In genomic region chr5:138784590-138784989, GRCh38 we compare ENCODE assay signal across 18 cellular contexts. TPM values are rescaled to one million over a fixed set of nuclear protein-coding genes. Genes with fewer than 3 reads are reported as not detected.
DNase-seq lines count a peak whose midpoint lies in the region; ATAC-seq, FAIRE-seq and TF ChIP-seq lines count a peak whose summit lies in the region.
"Had no signal": no experiment of that assay in that cellular context is flagged by ENCODE, and none has a peak within 500 bp of the region (broad histone marks: within the 10 kb centered on the region; RNA-seq: fewer than 3 reads in every experiment).

No MANE protein-coding gene starts in this region.

- no peaks in the 10 kb centered on the region for H3K9me3 ChIP-seq in HEK293 (ENCODE audit: control insufficient read depth, insufficient read depth, low read depth, low read length)
- no peaks in the 10 kb centered on the region for H3K9me3 ChIP-seq in astrocyte (ENCODE audit: insufficient read depth, low read depth, low read length)
- H3K9me3 ChIP-seq: BE2C had no signal

- H2AFZ ChIP-seq in astrocyte (ENCODE audit: low read depth, low read length) = no peak overlapping the region

- H3K79me2 ChIP-seq in astrocyte (ENCODE audit: insufficient read depth, low read length) = peaks cover 97% of the 10 kb centered on the region

- H3K4me1 Mint-ChIP-seq in astrocyte (ENCODE audit: low read depth, unreplicated experiment) = peaks cover 23% of the 10 kb centered on the region
- peaks cover 2% of the 10 kb centered on the region for H3K4me1 Mint-ChIP-seq in activated CD4-positive, alpha-beta T cell treated with anti-CD3 and anti-CD28 coated beads for 36 hours

- H3K27ac Mint-ChIP-seq in astrocyte (ENCODE audit: unreplicated experiment) = peak overlapping the region; percentile 78
- no peak overlapping the region for H3K27ac Mint-ChIP-seq in activated CD4-positive, alpha-beta T cell treated with anti-CD3 and anti-CD28 coated beads for 36 hours
- H3K27ac Mint-ChIP-seq: CD8-positive, alpha-beta T cell; IgD-negative memory B cell had no signal

- H3K36me3 ChIP-seq in HEK293 (ENCODE audit: control insufficient read depth in 2 of 2, insufficient read depth in 1 of 2, low read length in 2 of 2) (peaks cover 22 to 34% of the 10 kb centered on the region in 2 experiments), astrocyte (ENCODE audit: insufficient read depth, low read length) (peaks cover 22% of the 10 kb centered on the region)

- peaks cover 34% of the 10 kb centered on the region for H3K36me3 Mint-ChIP-seq in astrocyte (ENCODE audit: low read depth, unreplicated experiment)
- H3K36me3 Mint-ChIP-seq in activated CD4-positive, alpha-beta T cell treated with anti-CD3 and anti-CD28 coated beads for 36 hours (ENCODE audit: low read depth) = no peaks in the 10 kb centered on the region
- H3K36me3 Mint-ChIP-seq: CD8-positive, alpha-beta T cell had no signal

- no peak for TF ChIP-seq CTCF in AG10803 (conservative IDR thresholded peaks at IDR 0.05; ENCODE audit: low read length)
- TF ChIP-seq CTCF in HEK293 (tag by site-specific recombination; IDR thresholded peaks at IDR 0.05) = no peak
- TF ChIP-seq CTCF in astrocyte (IDR thresholded peaks at IDR 0.05; ENCODE audit: insufficient read depth, low read depth, low read length) = no peak

- ATAC-seq in GM21717 (IDR thresholded peaks at IDR 0.05; ENCODE audit: unreplicated experiment) = no peak
- ATAC-seq in GM18519 (IDR thresholded peaks at IDR 0.05; ENCODE audit: low FRiP score, unreplicated experiment) = no peak
- ATAC-seq in activated CD4-positive, alpha-beta T cell treated with anti-CD3 and anti-CD28 coated beads for 36 hours = no peak
- ATAC-seq: CD8-positive, alpha-beta T cell; PC-3 had no signal

- H3K4me3 ChIP-seq in AG10803 (ENCODE audit: low read length) (no peak overlapping the region), HEK293 (ENCODE audit: low read depth, low read length) (no peak overlapping the region), astrocyte (ENCODE audit: insufficient read depth, low read depth, low read length) (no peak overlapping the region)

- H3K27me3 ChIP-seq in astrocyte (ENCODE audit: insufficient read depth, low read length) = no peaks in the 10 kb centered on the region
- H3K27me3 ChIP-seq: BE2C had no signal

- peaks cover 78% of the 10 kb centered on the region for H4K20me1 ChIP-seq in astrocyte (ENCODE audit: insufficient read depth, low read length)

- POLR2A ChIA-PET in HEK293 (lab: Yijun Ruan, JAX) = no interaction called here
- POLR2A ChIA-PET in activated CD4-positive, alpha-beta T cell treated with anti-CD3 and anti-CD28 coated beads for 36 hours (lab: Charles Lee) = no interaction called here

- H3K27ac ChIP-seq in HEK293 (ENCODE audit: extremely low read depth, low read depth, low read length) (no peak overlapping the region), astrocyte (ENCODE audit: low read depth, low read length) (no peak overlapping the region)

- H3K27me3 Mint-ChIP-seq in astrocyte (ENCODE audit: low read depth, unreplicated experiment) = no peaks in the 10 kb centered on the region
- peaks cover 17% of the 10 kb centered on the region for H3K27me3 Mint-ChIP-seq in activated CD4-positive, alpha-beta T cell treated with anti-CD3 and anti-CD28 coated beads for 36 hours
- H3K27me3 Mint-ChIP-seq: IgD-negative memory B cell had no signal

- no peak overlapping the region for H3K4me2 ChIP-seq in astrocyte (ENCODE audit: low read length)

- DNase-seq in AG10803 (ENCODE audit: low read depth) (peak; percentile 67), astrocyte (ENCODE audit: low read depth) (peak; percentile 67), fibroblast of peridontal ligament (ENCODE audit: extremely low read depth) (peak; percentile 43), C1 segment of cervical spinal cord (lab: John Stamatoyannopoulos, UW) (no peak)
- DNase-seq in activated CD4-positive, alpha-beta T cell treated with anti-CD3 and anti-CD28 coated beads for 36 hours = no peak
- DNase-seq: BE2C; CD8-positive, alpha-beta T cell; DND-41; NCI-H1436 treated with DMSO at 0.1 percent for 48 hours; NCI-H2081 treated with DMSO at 0.1 percent for 48 hours; NCI-H2227 treated with DMSO at 0.1 percent for 48 hours; NCI-H526 treated with DMSO at 0.1 percent for 48 hours; PC-3 had no signal

- FAIRE-seq in astrocyte (lab: Jason Lieb, UNC) = no peak
- FAIRE-seq: D721Med had no signal

- H3K9ac ChIP-seq in astrocyte (ENCODE audit: low read length) = no peak overlapping the region

- intact Hi-C loops in activated CD4-positive, alpha-beta T cell treated with anti-CD3 and anti-CD28 coated beads for 36 hours (cut with DNase I, micrococcal nuclease) = no loop called here

- H3K4me3 Mint-ChIP-seq in astrocyte (ENCODE audit: unreplicated experiment) = peak overlapping the region; percentile 72
- H3K4me3 Mint-ChIP-seq in activated CD4-positive, alpha-beta T cell treated with anti-CD3 and anti-CD28 coated beads for 36 hours = no peak overlapping the region
- H3K4me3 Mint-ChIP-seq: CD8-positive, alpha-beta T cell; IgD-negative memory B cell had no signal

- H3K4me1 ChIP-seq in HEK293 (ENCODE audit: control insufficient read depth, insufficient read depth, low read length) (no peaks in the 10 kb centered on the region; the same call in 1 of the 2 replicates), astrocyte (ENCODE audit: insufficient read depth, low read length) (peaks cover 4% of the 10 kb centered on the region)

- no peaks in the 10 kb centered on the region for H3K9me3 Mint-ChIP-seq in astrocyte (ENCODE audit: unreplicated experiment)
- no peaks in the 10 kb centered on the region for H3K9me3 Mint-ChIP-seq in activated CD4-positive, alpha-beta T cell treated with anti-CD3 and anti-CD28 coated beads for 36 hours (ENCODE audit: low read depth)
- H3K9me3 Mint-ChIP-seq: CD8-positive, alpha-beta T cell; IgD-negative memory B cell had no signal

- CTCF ChIA-PET in HEK293 (lab: Yijun Ruan, JAX) = interaction anchor here (0.8 to 2.3 kb wide), 2 partner anchors 8 to 29 kb away, joined by 3 to 7 read pairs; no protein-coding TSS in a partner anchor
- CTCF ChIA-PET in activated CD4-positive, alpha-beta T cell treated with anti-CD3 and anti-CD28 coated beads for 36 hours (lab: Charles Lee) = no interaction called here

TF ChIP-seq in HEK293, 187 proteins besides CTCF, POLR2A, EP300 and RAD21:
- TF ChIP-seq ZNF660 (tag by site-specific recombination; IDR thresholded peaks at IDR 0.05) (no peak), KLF7 (tag by site-specific recombination; IDR thresholded peaks at IDR 0.05; ENCODE audit: borderline replicate concordance) (no peak), ZNF10 (tag by site-specific recombination; IDR thresholded peaks at IDR 0.05) (peak; percentile 39; the same call in 1 of the 2 replicates)

RNA-seq across cellular contexts. Expression of gene CTNNA1, which starts 31.4 kb away (rescaled TPM):
- 312 and 359 TPM in 2 replicates for total RNA-seq in astrocyte
- total RNA-seq in activated CD4-positive, alpha-beta T cell treated with anti-CD3 and anti-CD28 coated beads for 36 hours = 10 to 100 TPM; 78.8 to 86.7 TPM

Comparison
In these comparisons a context has a peak if more than half of its experiments do, and no peak if none do; other contexts are left out.
1. DNase-seq: peak in AG10803 (single experiment), astrocyte (single experiment) and fibroblast of peridontal ligament (single experiment); none in activated CD4-positive, alpha-beta T cell treated with anti-CD3 and anti-CD28 coated beads for 36 hours (single experiment) and C1 segment of cervical spinal cord (0 of 14).